In genomic region chr21:28632718-28633408, GRCh38 we compare ENCODE assay signal across 1 cellular context.
TF ChIP-seq lines count a peak whose summit lies in the region.

No MANE protein-coding gene starts in this region.

TF ChIP-seq in IMR-90, 13 proteins besides CTCF, POLR2A, EP300 and RAD21 (continued from another document):
- no peak for TF ChIP-seq CEBPB (IDR thresholded peaks at IDR 0.05; ENCODE audit: low read depth, low read length)
- no peak for TF ChIP-seq USF2 (IDR thresholded peaks at IDR 0.05; ENCODE audit: low read depth, low read length)
- no peak for TF ChIP-seq SMC3 (IDR thresholded peaks at IDR 0.05; ENCODE audit: low read depth, low read length)
- no peak for TF ChIP-seq CHD1 (IDR thresholded peaks at IDR 0.05; ENCODE audit: low read depth, low read length)
- TF ChIP-seq NFE2L2 (IDR thresholded peaks at IDR 0.05; ENCODE audit: low read depth, low read length) = no peak
